ENCODE assay signal across 11 cellular contexts in genomic region chr2:175600024-175600831, GRCh38.
DNase-seq lines count a peak whose midpoint lies in the region; ATAC-seq, FAIRE-seq and TF ChIP-seq lines count a peak whose summit lies in the region.
"Had no signal": no experiment of that assay in that cellular context is flagged by ENCODE, and none has a peak within 500 bp of the region (broad histone marks: within the 10 kb centered on the region; RNA-seq: fewer than 3 reads in every experiment).

No MANE protein-coding gene starts in this region.

- H3K27ac ChIP-seq in mammary epithelial cell (ENCODE audit: insufficient read depth, low read depth, low read length) (no peak overlapping the region), lower lobe of right lung (no peak overlapping the region)

- no peaks in the 10 kb centered on the region for H3K36me3 ChIP-seq in mammary epithelial cell (ENCODE audit: insufficient read depth, low read length)
- H3K36me3 ChIP-seq in lower lobe of right lung, result no peaks in the 10 kb centered on the region

- no peaks in the 10 kb centered on the region for H3K9me3 Mint-ChIP-seq in activated naive CD4-positive, alpha-beta T cell treated with anti-CD3 and anti-CD28 coated beads, Interleukin-2, amount 10 ng/mL, durations not matched to agents 7 days and 5 days
- H3K9me3 Mint-ChIP-seq: natural killer cell had no signal

- in situ Hi-C loops in mammary epithelial cell (cut with MboI; ENCODE audit: low sequenced_read_pairs in 2 of 2), result no loop called here

- no peaks in the 10 kb centered on the region for H3K4me1 Mint-ChIP-seq in activated naive CD4-positive, alpha-beta T cell treated with anti-CD3 and anti-CD28 coated beads, Interleukin-2, amount 10 ng/mL, durations not matched to agents 7 days and 5 days
- H3K4me1 Mint-ChIP-seq: natural killer cell had no signal

- no peak for TF ChIP-seq CTCF in mammary epithelial cell (conservative IDR thresholded peaks at IDR 0.05 in 1 of 2, IDR thresholded peaks at IDR 0.05 in 1 of 2; ENCODE audit: extremely low read depth in 1 of 2, insufficient read depth in 1 of 2, low read depth in 1 of 2, low read length in 2 of 2)
- no peak for TF ChIP-seq CTCF in lower lobe of right lung (IDR thresholded peaks at IDR 0.05)

- dilution Hi-C loops in mammary epithelial cell (cut with HindIII; ENCODE audit: low sequenced_read_pairs), result no loop called here

- CTCF ChIA-PET in mammary epithelial cell (lab: Charles Lee; ENCODE audit: low non-redundant PET), result no interaction called here
- CTCF ChIA-PET in activated naive CD4-positive, alpha-beta T cell treated with anti-CD3 and anti-CD28 coated beads, Interleukin-2, amount 10 ng/mL, durations not matched to agents 7 days and 5 days (lab: Charles Lee), result no interaction called here

- WGBS in mammary epithelial cell (ENCODE audit: low coverage, missing lambda C conversion rate), result 3% methylated on average over 7 of the region's 7 CpGs

- intact Hi-C loops in mammary epithelial cell (cut with micrococcal nuclease), result no loop called here
- intact Hi-C loops in lower lobe of right lung (cut with DNase I), result no loop called here

- FAIRE-seq in HTR-8/SVneo (lab: Jason Lieb, UNC), result no peak

- no peak overlapping the region for H3K4me3 Mint-ChIP-seq in activated naive CD4-positive, alpha-beta T cell treated with anti-CD3 and anti-CD28 coated beads, Interleukin-2, amount 10 ng/mL, durations not matched to agents 7 days and 5 days
- H3K4me3 Mint-ChIP-seq: natural killer cell had no signal

- H3K79me2 ChIP-seq in mammary epithelial cell (ENCODE audit: insufficient read depth, low read length), result no peaks in the 10 kb centered on the region

- H3K27ac Mint-ChIP-seq in activated naive CD4-positive, alpha-beta T cell treated with anti-CD3 and anti-CD28 coated beads, Interleukin-2, amount 10 ng/mL, durations not matched to agents 7 days and 5 days, result no peak overlapping the region
- H3K27ac Mint-ChIP-seq: natural killer cell had no signal

- ATAC-seq in lower lobe of right lung (peak; percentile 59 to 63), GM19328 (IDR thresholded peaks at IDR 0.05; ENCODE audit: unreplicated experiment) (no peak)
- ATAC-seq: natural killer cell had no signal

- no peaks in the 10 kb centered on the region for H3K36me3 Mint-ChIP-seq in activated naive CD4-positive, alpha-beta T cell treated with anti-CD3 and anti-CD28 coated beads, Interleukin-2, amount 10 ng/mL, durations not matched to agents 7 days and 5 days
- H3K36me3 Mint-ChIP-seq: natural killer cell had no signal

- H3K27me3 Mint-ChIP-seq in activated naive CD4-positive, alpha-beta T cell treated with anti-CD3 and anti-CD28 coated beads, Interleukin-2, amount 10 ng/mL, durations not matched to agents 7 days and 5 days, result no peaks in the 10 kb centered on the region

- H4K20me1 ChIP-seq in mammary epithelial cell (ENCODE audit: insufficient read depth, low read length), result no peaks in the 10 kb centered on the region

- H3K4me1 ChIP-seq in mammary epithelial cell (ENCODE audit: insufficient read depth, low read length) (no peaks in the 10 kb centered on the region), lower lobe of right lung (no peaks in the 10 kb centered on the region)

- no peak overlapping the region for H3K9ac ChIP-seq in mammary epithelial cell (ENCODE audit: insufficient read depth, low read length)

- no peak overlapping the region for H3K4me2 ChIP-seq in mammary epithelial cell (ENCODE audit: insufficient read depth, low read depth, low read length)

- peak; percentile 63 for DNase-seq in A172 (ENCODE audit: low spot score)
- peak; percentile 18 for DNase-seq in HTR-8/SVneo (ENCODE audit: insufficient read length, low spot score)
- DNase-seq in mammary epithelial cell, result peak; percentile 4
- no peak for DNase-seq in lower lobe of right lung
- DNase-seq in NCI-H524 (lab: John Stamatoyannopoulos, UW), result no peak
- DNase-seq in activated naive CD4-positive, alpha-beta T cell treated with anti-CD3 and anti-CD28 coated beads, Interleukin-2, amount 10 ng/mL, durations not matched to agents 7 days and 5 days, result no peak
- DNase-seq in AML-193 (lab: John Stamatoyannopoulos, UW), result no peak
- DNase-seq: glutamatergic neuron, natural killer cell, NCI-H2029 treated with DMSO at 0.1 percent for 48 hours had no signal

- H3K4me3 ChIP-seq in mammary epithelial cell (replicated peaks in 1 of 3; ENCODE audit: insufficient read depth in 1 of 3, low read depth in 2 of 3, low read length in 3 of 3) (no peak overlapping the region), lower lobe of right lung (no peak overlapping the region)

- H3K9me3 ChIP-seq in mammary epithelial cell (replicated peaks; ENCODE audit: insufficient read depth, low read length) (no peaks in the 10 kb centered on the region), lower lobe of right lung (no peaks in the 10 kb centered on the region)

- no peaks in the 10 kb centered on the region for H3K27me3 ChIP-seq in mammary epithelial cell (ENCODE audit: insufficient read depth, low read length)
- H3K27me3 ChIP-seq in lower lobe of right lung (ENCODE audit: low read depth), result no peaks in the 10 kb centered on the region

- no TSS peak for BruUV-seq in mammary epithelial cell (replicated peaks; lab: Mats Ljungman, UMichigan)

- no peak overlapping the region for H2AFZ ChIP-seq in mammary epithelial cell (ENCODE audit: low read depth, low read length)

Comparison
In these comparisons a context has a peak if more than half of its experiments do, and no peak if none do; other contexts are left out.
1. DNase-seq: peak in A172 (single experiment), HTR-8/SVneo (single experiment) and mammary epithelial cell (single experiment); none in lower lobe of right lung (single experiment), NCI-H524 (0 of 2), activated naive CD4-positive, alpha-beta T cell treated with anti-CD3 and anti-CD28 coated beads, Interleukin-2, amount 10 ng/mL, durations not matched to agents 7 days and 5 days (single experiment) and AML-193 (0 of 2).